In the genomic region with DNA sequence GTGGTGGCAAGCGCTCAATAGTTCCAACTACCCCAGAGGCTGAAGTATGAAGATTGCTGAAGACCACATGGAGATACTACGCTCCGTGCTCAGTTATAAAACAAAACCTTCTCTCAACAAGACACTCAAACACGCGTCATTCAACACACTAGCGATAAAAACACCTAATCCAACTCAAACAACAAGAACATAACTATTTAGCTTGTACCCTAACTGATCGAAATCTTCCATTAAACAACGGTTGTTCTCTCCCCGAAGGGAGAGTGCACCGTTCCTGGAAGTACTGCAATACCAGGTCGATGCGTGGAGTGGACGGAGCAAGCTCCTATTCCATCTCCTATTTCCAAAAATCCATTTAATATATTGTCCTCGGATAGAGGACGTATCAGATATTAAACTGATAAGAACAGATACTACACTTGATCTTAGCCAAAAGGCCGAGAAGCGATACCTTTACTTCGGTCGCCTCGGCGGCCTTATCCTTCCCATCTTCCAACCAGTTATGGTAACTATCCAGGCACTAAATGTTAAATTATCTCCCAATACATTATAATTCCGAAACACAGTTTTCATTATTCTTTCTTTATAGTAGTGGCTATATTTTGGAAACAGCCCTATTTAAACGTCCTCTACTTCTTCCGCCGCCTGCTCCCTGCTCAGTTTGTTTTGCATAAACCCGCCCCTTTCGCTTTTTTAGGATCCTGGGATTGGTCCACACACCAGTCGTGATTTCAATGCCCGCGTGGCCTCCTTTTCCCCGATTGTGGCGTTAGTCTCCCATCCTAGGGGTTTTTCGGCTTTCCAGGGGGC, we compare ENCODE assay signal across 1 cellular context.
TF ChIP-seq lines count a peak whose summit lies in the region.

No MANE protein-coding gene starts in this region.

TF ChIP-seq in WTC11, 78 proteins besides CTCF, POLR2A, EP300 and RAD21 (continued from another document and continues in another):
- TF ChIP-seq, protein P1, sequence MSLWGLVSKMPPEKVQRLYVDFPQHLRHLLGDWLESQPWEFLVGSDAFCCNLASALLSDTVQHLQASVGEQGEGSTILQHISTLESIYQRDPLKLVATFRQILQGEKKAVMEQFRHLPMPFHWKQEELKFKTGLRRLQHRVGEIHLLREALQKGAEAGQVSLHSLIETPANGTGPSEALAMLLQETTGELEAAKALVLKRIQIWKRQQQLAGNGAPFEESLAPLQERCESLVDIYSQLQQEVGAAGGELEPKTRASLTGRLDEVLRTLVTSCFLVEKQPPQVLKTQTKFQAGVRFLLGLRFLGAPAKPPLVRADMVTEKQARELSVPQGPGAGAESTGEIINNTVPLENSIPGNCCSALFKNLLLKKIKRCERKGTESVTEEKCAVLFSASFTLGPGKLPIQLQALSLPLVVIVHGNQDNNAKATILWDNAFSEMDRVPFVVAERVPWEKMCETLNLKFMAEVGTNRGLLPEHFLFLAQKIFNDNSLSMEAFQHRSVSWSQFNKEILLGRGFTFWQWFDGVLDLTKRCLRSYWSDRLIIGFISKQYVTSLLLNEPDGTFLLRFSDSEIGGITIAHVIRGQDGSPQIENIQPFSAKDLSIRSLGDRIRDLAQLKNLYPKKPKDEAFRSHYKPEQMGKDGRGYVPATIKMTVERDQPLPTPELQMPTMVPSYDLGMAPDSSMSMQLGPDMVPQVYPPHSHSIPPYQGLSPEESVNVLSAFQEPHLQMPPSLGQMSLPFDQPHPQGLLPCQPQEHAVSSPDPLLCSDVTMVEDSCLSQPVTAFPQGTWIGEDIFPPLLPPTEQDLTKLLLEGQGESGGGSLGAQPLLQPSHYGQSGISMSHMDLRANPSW (CRISPR knock-in tag; conservative IDR thresholded peaks at IDR 0.05; ENCODE audit: low read depth) = no peak
- TF ChIP-seq EMX1 (CRISPR knock-in tag; IDR thresholded peaks at IDR 0.05) (peak; percentile 100), GTF2I (CRISPR knock-in tag; conservative IDR thresholded peaks at IDR 0.05) (peak; percentile 79; the same call in 1 of the 2 replicates), TEAD1 (CRISPR knock-in tag; IDR thresholded peaks at IDR 0.05) (peak; percentile 97), TEAD4 (CRISPR knock-in tag; IDR thresholded peaks at IDR 0.05) (peak; percentile 85; the same call in 1 of the 2 replicates), IRF2 (CRISPR knock-in tag; IDR thresholded peaks at IDR 0.05; ENCODE audit: borderline replicate concordance, low read depth) (no peak), MYBL2 (CRISPR knock-in tag; IDR thresholded peaks at IDR 0.05) (peak; percentile 76), ZNF317 (CRISPR knock-in tag; IDR thresholded peaks at IDR 0.05; ENCODE audit: borderline replicate concordance, low read depth) (peak; percentile 71; the same call in 1 of the 2 replicates), OVOL2 (CRISPR knock-in tag; IDR thresholded peaks at IDR 0.05; ENCODE audit: borderline replicate concordance) (peak; percentile 100), SP1 (CRISPR knock-in tag; conservative IDR thresholded peaks at IDR 0.05) (peak; percentile 82), ZNF232 (CRISPR knock-in tag; IDR thresholded peaks at IDR 0.05) (peak; percentile 96), ZNF219 (CRISPR knock-in tag; IDR thresholded peaks at IDR 0.05; ENCODE audit: borderline replicate concordance) (peak; percentile 91), TCF7 (CRISPR knock-in tag; IDR thresholded peaks at IDR 0.05; ENCODE audit: low read depth) (no peak), ATF1 (CRISPR knock-in tag; IDR thresholded peaks at IDR 0.05) (peak; percentile 93; the same call in 1 of the 2 replicates), TP53 (CRISPR knock-in tag; IDR thresholded peaks at IDR 0.05) (peak; percentile 77; the same call in 1 of the 2 replicates), NFE2L1 (CRISPR knock-in tag; IDR thresholded peaks at IDR 0.05) (peak; percentile 93), ZNF396 (CRISPR knock-in tag; IDR thresholded peaks at IDR 0.05; ENCODE audit: borderline replicate concordance) (no peak), JUN (CRISPR knock-in tag; IDR thresholded peaks at IDR 0.05) (peak; percentile 95), GABPB1 (CRISPR knock-in tag; IDR thresholded peaks at IDR 0.05) (peak; percentile 85), HMGA2 (CRISPR knock-in tag; IDR thresholded peaks at IDR 0.05) (peak; percentile 74), ZNF138 (CRISPR knock-in tag; conservative IDR thresholded peaks at IDR 0.05) (peak; percentile 63; the same call in 1 of the 2 replicates), MXD4 (CRISPR knock-in tag; IDR thresholded peaks at IDR 0.05; ENCODE audit: borderline replicate concordance) (0 out of 2 replicates have a peak, but pooled peaks have one; percentile 21), NR2C2 (CRISPR knock-in tag; IDR thresholded peaks at IDR 0.05) (peak; percentile 55; the same call in 1 of the 2 replicates), CREM (CRISPR knock-in tag; IDR thresholded peaks at IDR 0.05) (peak; percentile 83), ZNF263 (CRISPR knock-in tag; IDR thresholded peaks at IDR 0.05; ENCODE audit: low read depth) (no peak; the same call in 1 of the 2 replicates)
- TF ChIP-seq, protein P2, sequence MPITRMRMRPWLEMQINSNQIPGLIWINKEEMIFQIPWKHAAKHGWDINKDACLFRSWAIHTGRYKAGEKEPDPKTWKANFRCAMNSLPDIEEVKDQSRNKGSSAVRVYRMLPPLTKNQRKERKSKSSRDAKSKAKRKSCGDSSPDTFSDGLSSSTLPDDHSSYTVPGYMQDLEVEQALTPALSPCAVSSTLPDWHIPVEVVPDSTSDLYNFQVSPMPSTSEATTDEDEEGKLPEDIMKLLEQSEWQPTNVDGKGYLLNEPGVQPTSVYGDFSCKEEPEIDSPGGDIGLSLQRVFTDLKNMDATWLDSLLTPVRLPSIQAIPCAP (CRISPR knock-in tag; IDR thresholded peaks at IDR 0.05) = peak; percentile 92; the same call in 1 of the 2 replicates
- TF ChIP-seq, protein P3, sequence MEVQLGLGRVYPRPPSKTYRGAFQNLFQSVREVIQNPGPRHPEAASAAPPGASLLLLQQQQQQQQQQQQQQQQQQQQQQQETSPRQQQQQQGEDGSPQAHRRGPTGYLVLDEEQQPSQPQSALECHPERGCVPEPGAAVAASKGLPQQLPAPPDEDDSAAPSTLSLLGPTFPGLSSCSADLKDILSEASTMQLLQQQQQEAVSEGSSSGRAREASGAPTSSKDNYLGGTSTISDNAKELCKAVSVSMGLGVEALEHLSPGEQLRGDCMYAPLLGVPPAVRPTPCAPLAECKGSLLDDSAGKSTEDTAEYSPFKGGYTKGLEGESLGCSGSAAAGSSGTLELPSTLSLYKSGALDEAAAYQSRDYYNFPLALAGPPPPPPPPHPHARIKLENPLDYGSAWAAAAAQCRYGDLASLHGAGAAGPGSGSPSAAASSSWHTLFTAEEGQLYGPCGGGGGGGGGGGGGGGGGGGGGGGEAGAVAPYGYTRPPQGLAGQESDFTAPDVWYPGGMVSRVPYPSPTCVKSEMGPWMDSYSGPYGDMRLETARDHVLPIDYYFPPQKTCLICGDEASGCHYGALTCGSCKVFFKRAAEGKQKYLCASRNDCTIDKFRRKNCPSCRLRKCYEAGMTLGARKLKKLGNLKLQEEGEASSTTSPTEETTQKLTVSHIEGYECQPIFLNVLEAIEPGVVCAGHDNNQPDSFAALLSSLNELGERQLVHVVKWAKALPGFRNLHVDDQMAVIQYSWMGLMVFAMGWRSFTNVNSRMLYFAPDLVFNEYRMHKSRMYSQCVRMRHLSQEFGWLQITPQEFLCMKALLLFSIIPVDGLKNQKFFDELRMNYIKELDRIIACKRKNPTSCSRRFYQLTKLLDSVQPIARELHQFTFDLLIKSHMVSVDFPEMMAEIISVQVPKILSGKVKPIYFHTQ (CRISPR knock-in tag; IDR thresholded peaks at IDR 0.05) = peak; percentile 100
- TF ChIP-seq, protein P4, sequence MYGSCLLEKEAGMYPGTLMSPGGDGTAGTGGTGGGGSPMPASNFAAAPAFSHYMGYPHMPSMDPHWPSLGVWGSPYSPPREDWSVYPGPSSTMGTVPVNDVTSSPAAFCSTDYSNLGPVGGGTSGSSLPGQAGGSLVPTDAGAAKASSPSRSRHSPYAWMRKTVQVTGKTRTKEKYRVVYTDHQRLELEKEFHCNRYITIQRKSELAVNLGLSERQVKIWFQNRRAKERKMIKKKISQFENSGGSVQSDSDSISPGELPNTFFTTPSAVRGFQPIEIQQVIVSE (CRISPR knock-in tag; IDR thresholded peaks at IDR 0.05; ENCODE audit: borderline replicate concordance) = peak; percentile 100
- TF ChIP-seq, protein P5, sequence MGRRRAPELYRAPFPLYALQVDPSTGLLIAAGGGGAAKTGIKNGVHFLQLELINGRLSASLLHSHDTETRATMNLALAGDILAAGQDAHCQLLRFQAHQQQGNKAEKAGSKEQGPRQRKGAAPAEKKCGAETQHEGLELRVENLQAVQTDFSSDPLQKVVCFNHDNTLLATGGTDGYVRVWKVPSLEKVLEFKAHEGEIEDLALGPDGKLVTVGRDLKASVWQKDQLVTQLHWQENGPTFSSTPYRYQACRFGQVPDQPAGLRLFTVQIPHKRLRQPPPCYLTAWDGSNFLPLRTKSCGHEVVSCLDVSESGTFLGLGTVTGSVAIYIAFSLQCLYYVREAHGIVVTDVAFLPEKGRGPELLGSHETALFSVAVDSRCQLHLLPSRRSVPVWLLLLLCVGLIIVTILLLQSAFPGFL (CRISPR knock-in tag; IDR thresholded peaks at IDR 0.05; ENCODE audit: borderline replicate concordance) = peak; percentile 97
- TF ChIP-seq, protein P6, sequence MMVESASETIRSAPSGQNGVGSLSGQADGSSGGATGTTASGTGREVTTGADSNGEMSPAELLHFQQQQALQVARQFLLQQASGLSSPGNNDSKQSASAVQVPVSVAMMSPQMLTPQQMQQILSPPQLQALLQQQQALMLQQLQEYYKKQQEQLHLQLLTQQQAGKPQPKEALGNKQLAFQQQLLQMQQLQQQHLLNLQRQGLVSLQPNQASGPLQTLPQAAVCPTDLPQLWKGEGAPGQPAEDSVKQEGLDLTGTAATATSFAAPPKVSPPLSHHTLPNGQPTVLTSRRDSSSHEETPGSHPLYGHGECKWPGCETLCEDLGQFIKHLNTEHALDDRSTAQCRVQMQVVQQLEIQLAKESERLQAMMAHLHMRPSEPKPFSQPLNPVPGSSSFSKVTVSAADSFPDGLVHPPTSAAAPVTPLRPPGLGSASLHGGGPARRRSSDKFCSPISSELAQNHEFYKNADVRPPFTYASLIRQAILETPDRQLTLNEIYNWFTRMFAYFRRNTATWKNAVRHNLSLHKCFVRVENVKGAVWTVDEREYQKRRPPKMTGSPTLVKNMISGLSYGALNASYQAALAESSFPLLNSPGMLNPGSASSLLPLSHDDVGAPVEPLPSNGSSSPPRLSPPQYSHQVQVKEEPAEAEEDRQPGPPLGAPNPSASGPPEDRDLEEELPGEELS (CRISPR knock-in tag; IDR thresholded peaks at IDR 0.05) = no peak; the same call in 1 of the 2 replicates
- TF ChIP-seq, protein P7, sequence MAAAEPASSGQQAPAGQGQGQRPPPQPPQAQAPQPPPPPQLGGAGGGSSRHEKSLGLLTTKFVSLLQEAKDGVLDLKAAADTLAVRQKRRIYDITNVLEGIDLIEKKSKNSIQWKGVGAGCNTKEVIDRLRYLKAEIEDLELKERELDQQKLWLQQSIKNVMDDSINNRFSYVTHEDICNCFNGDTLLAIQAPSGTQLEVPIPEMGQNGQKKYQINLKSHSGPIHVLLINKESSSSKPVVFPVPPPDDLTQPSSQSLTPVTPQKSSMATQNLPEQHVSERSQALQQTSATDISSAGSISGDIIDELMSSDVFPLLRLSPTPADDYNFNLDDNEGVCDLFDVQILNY (CRISPR knock-in tag; IDR thresholded peaks at IDR 0.05) = peak; percentile 93; the same call in 1 of the 2 replicates
- TF ChIP-seq, protein P8, sequence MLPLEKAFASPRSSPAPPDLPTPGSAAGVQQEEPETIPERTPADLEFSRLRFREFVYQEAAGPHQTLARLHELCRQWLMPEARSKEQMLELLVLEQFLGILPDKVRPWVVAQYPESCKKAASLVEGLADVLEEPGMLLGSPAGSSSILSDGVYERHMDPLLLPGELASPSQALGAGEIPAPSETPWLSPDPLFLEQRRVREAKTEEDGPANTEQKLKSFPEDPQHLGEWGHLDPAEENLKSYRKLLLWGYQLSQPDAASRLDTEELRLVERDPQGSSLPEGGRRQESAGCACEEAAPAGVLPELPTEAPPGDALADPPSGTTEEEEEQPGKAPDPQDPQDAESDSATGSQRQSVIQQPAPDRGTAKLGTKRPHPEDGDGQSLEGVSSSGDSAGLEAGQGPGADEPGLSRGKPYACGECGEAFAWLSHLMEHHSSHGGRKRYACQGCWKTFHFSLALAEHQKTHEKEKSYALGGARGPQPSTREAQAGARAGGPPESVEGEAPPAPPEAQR (CRISPR knock-in tag; IDR thresholded peaks at IDR 0.05) = 0 out of 2 replicates have a peak, but pooled peaks have one; percentile 27
- TF ChIP-seq, protein P9, sequence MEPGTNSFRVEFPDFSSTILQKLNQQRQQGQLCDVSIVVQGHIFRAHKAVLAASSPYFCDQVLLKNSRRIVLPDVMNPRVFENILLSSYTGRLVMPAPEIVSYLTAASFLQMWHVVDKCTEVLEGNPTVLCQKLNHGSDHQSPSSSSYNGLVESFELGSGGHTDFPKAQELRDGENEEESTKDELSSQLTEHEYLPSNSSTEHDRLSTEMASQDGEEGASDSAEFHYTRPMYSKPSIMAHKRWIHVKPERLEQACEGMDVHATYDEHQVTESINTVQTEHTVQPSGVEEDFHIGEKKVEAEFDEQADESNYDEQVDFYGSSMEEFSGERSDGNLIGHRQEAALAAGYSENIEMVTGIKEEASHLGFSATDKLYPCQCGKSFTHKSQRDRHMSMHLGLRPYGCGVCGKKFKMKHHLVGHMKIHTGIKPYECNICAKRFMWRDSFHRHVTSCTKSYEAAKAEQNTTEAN (CRISPR knock-in tag; IDR thresholded peaks at IDR 0.05) = peak; percentile 96; the same call in 1 of the 2 replicates
- TF ChIP-seq, protein P10, sequence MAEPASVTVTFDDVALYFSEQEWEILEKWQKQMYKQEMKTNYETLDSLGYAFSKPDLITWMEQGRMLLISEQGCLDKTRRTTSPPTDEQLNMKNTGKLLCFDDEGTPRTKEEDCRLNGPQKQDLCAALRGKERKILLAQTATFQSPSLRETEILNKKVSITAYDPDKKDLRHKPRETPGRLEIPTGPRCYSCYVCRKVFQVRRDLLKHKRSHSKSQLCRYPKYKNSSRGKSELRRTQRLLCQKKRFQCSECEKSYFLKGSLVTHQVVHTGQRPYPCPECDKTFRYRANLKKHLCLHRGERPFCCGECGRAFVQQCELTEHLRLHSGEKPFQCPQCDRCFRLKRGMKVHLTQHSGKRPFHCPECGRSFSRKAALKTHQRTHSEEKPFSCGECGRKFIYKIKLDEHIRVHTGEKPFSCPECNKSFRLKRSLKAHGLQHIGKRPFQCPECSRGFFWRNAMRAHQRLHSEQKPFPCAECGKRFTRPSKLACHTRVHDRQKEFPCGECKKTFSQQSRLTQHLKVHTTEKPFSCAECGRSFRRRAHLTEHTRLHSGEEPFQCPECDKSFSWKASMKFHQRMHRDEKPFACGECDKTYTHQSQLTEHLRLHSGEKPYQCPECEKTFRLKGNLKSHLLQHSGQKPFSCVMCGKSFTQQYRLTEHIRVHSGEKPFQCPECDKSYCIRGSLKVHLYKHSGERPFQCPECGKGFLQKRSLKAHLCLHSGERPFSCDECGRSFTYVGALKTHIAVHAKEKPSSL (CRISPR knock-in tag; conservative IDR thresholded peaks at IDR 0.05) = peak; percentile 100
